11 cellular contexts compared by ENCODE assay signal in the genomic region with DNA sequence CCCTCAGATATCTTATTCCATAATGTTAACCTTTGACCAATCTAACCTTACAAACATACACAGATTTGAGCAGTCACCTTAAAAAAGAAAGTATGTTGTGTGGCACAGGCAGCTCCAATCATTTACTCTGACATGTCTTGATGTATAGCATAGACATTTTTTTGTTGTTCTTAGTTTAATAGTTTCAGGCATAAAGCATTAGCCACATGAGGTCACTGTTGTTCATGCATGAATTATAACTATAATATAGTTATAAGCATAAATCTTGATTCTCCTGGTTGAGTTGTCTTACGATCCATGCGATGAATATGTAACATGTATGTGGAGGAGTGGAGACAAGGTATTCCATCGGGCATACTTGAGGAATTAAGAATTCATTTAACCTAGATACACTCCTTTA. TPM values are rescaled to one million over a fixed set of nuclear protein-coding genes. Genes with fewer than 3 reads are reported as not detected.
DNase-seq lines count a peak whose midpoint lies in the region; ATAC-seq, FAIRE-seq and TF ChIP-seq lines count a peak whose summit lies in the region.
"Had no signal": no experiment of that assay in that cellular context is flagged by ENCODE, and none has a peak within 500 bp of the region (broad histone marks: within the 10 kb centered on the region; RNA-seq: fewer than 3 reads in every experiment).

No MANE protein-coding gene starts in this region.

- H3K9me3 ChIP-seq in liver (ENCODE audit: control insufficient read depth in 4 of 4, low read length in 3 of 4) (no peaks in the 10 kb centered on the region), HepG2 (ENCODE audit: low read length) (no peaks in the 10 kb centered on the region)
- H3K9me3 ChIP-seq: neutrophil had no signal

- H3K79me2 ChIP-seq in HepG2 (ENCODE audit: insufficient read depth, low read length) = no peaks in the 10 kb centered on the region

- TF ChIP-seq POLR2A in HepG2 (IDR thresholded peaks at IDR 0.05; ENCODE audit: insufficient read depth in 1 of 2, low read depth in 2 of 2, low read length in 2 of 2) = no peak

- no peaks in the 10 kb centered on the region for H4K20me1 ChIP-seq in HepG2 (ENCODE audit: insufficient read depth, low read length)

- in situ Hi-C loops in HepG2 (cut with HindIII; ENCODE audit: extremely low pct_ligation_motif_present, low pct_unique_long_range_greater_than_20kb) = no loop called here

- H3K4me2 ChIP-seq in HepG2 (ENCODE audit: low read depth, low read length) = no peak overlapping the region

- H3K27me3 ChIP-seq in liver (ENCODE audit: control insufficient read depth in 4 of 4, insufficient read depth in 4 of 4, low read length in 3 of 4) (no peaks in the 10 kb centered on the region), HepG2 (ENCODE audit: control insufficient read depth in 1 of 2, insufficient read depth in 2 of 2, low read length in 2 of 2) (no peaks in the 10 kb centered on the region; a peak in 1 of 5 replicates)
- H3K27me3 ChIP-seq: neutrophil had no signal

- intact Hi-C loops in HepG2 (cut with micrococcal nuclease; ENCODE audit: unreplicated experiment) = no loop called here

- ATAC-seq in HepG2 = no peak

- no peak overlapping the region for H3K4me3 Mint-ChIP-seq in type B pancreatic cell
- H3K4me3 Mint-ChIP-seq: activated CD4-positive, alpha-beta T cell treated with anti-CD3 and anti-CD28 coated beads, Interleukin-2, amount 10 ng/mL, durations not matched to agents 24 days and 14 days; CD8-positive, alpha-beta memory T cell had no signal

- H3K27me3 Mint-ChIP-seq in type B pancreatic cell = peaks cover 14% of the 10 kb centered on the region
- H3K27me3 Mint-ChIP-seq: activated CD4-positive, alpha-beta T cell treated with anti-CD3 and anti-CD28 coated beads, Interleukin-2, amount 10 ng/mL, durations not matched to agents 24 days and 14 days had no signal

- 65% methylated on average over 3 of the region's 3 CpGs for WGBS in liver
- 39% methylated on average over 3 of the region's 3 CpGs for WGBS in HepG2 (ENCODE audit: low lambda C conversion rate)

- DNase-seq in HepG2 (ENCODE audit: low spot score) (no peak), NCI-H446 treated with DMSO at 0.1 percent for 48 hours (lab: John Stamatoyannopoulos, UW) (peak; percentile 6), choroid plexus epithelial cell (ENCODE audit: low read depth) (peak; percentile 71), type B pancreatic cell (ENCODE audit: extremely low spot score, unreplicated experiment) (no peak), dedifferentiated amniotic fluid mesenchymal stem cell (ENCODE audit: extremely low spot score) (no peak)
- DNase-seq in stimulated activated CD4-positive, alpha-beta T cell treated with anti-CD3 and anti-CD28 coated beads, Interleukin-12 subunit alpha, Interleukin-12 subunit beta, amount 100 ng/mL, for 4 hours = no peak
- no peak for DNase-seq in activated CD4-positive, alpha-beta T cell treated with anti-CD3 and anti-CD28 coated beads for 48 hours
- DNase-seq: activated CD4-positive, alpha-beta T cell treated with anti-CD3 and anti-CD28 coated beads, Interleukin-2, amount 10 ng/mL, durations not matched to agents 24 days and 14 days; CD8-positive, alpha-beta memory T cell had no signal

- no peak for TF ChIP-seq CTCF in liver (IDR thresholded peaks at IDR 0.05; ENCODE audit: low read depth, low read length, missing input control)
- TF ChIP-seq CTCF in HepG2 (CRISPR knock-in tag; IDR thresholded peaks at IDR 0.05) = no peak
- peak; percentile 59 for TF ChIP-seq CTCF in choroid plexus epithelial cell (conservative IDR thresholded peaks at IDR 0.05; ENCODE audit: low read depth, low read length)
- TF ChIP-seq CTCF in type B pancreatic cell (conservative IDR thresholded peaks at IDR 0.05) = peak; percentile 23

- BruUV-seq in HepG2 (replicated peaks; lab: Mats Ljungman, UMichigan) = no TSS peak

- H3K9me3 Mint-ChIP-seq in type B pancreatic cell = no peaks in the 10 kb centered on the region
- H3K9me3 Mint-ChIP-seq: activated CD4-positive, alpha-beta T cell treated with anti-CD3 and anti-CD28 coated beads, Interleukin-2, amount 10 ng/mL, durations not matched to agents 24 days and 14 days had no signal

- no peak overlapping the region for H3K27ac ChIP-seq in liver (ENCODE audit: low read depth in 1 of 2, low read length in 2 of 2)
- H3K27ac ChIP-seq in HepG2 (ENCODE audit: extremely low read length, insufficient read depth, low read length) = no peak overlapping the region
- H3K27ac ChIP-seq: neutrophil had no signal

- no peak overlapping the region for H3K27ac Mint-ChIP-seq in type B pancreatic cell
- H3K27ac Mint-ChIP-seq: activated CD4-positive, alpha-beta T cell treated with anti-CD3 and anti-CD28 coated beads, Interleukin-2, amount 10 ng/mL, durations not matched to agents 24 days and 14 days; CD8-positive, alpha-beta memory T cell had no signal

- H3K36me3 Mint-ChIP-seq in type B pancreatic cell = no peaks in the 10 kb centered on the region
- H3K36me3 Mint-ChIP-seq: CD8-positive, alpha-beta memory T cell had no signal

- POLR2A ChIA-PET in HepG2 (lab: Yijun Ruan, JAX) = no interaction called here

- H3K9ac ChIP-seq in liver (ENCODE audit: low read depth in 1 of 2, low read length in 2 of 2) (no peak overlapping the region), HepG2 (ENCODE audit: insufficient read depth, low read depth, low read length) (no peak overlapping the region)

- TF ChIP-seq RAD21 in liver (IDR thresholded peaks at IDR 0.05) (peak; percentile 14 to 43), HepG2 (CRISPR knock-in tag; IDR thresholded peaks at IDR 0.05) (no peak)

- H3K36me3 ChIP-seq in liver (ENCODE audit: control insufficient read depth in 4 of 4, insufficient read depth in 3 of 4, low read depth in 1 of 4, low read length in 3 of 4) (no peaks in the 10 kb centered on the region), HepG2 (replicated peaks in 1 of 2; ENCODE audit: control insufficient read depth in 1 of 2, insufficient read depth in 2 of 2, low read length in 2 of 2) (no peaks in the 10 kb centered on the region)
- H3K36me3 ChIP-seq: neutrophil had no signal

- CTCF ChIA-PET in HepG2 (lab: Yijun Ruan, JAX; ENCODE audit: low intra/inter-chr PET ratio, low total read pairs) = no interaction called here

- H3K4me1 ChIP-seq in liver (ENCODE audit: control insufficient read depth in 4 of 4, insufficient read depth in 4 of 4, low read length in 3 of 4) (no peaks in the 10 kb centered on the region), HepG2 (ENCODE audit: insufficient read depth, low read length) (no peaks in the 10 kb centered on the region)

- H3K4me3 ChIP-seq in liver (ENCODE audit: low read depth in 1 of 3, low read length in 3 of 3) (no peak overlapping the region), HepG2 (replicated peaks in 1 of 3; ENCODE audit: insufficient read depth in 1 of 3, low read depth in 2 of 3, low read length in 3 of 3) (no peak overlapping the region), choroid plexus epithelial cell (ENCODE audit: low read depth, low read length) (no peak overlapping the region)

- TF ChIP-seq EP300 in HepG2 (IDR thresholded peaks at IDR 0.05; ENCODE audit: low read depth in 2 of 2, low read length in 2 of 2) (no peak), HepG2 (CRISPR knock-in tag; IDR thresholded peaks at IDR 0.05; ENCODE audit: borderline replicate concordance) (no peak)

- FAIRE-seq in HepG2 (lab: Jason Lieb, UNC) = no peak

- H3K4me1 Mint-ChIP-seq in type B pancreatic cell (ENCODE audit: unreplicated experiment) = no peaks in the 10 kb centered on the region
- H3K4me1 Mint-ChIP-seq: activated CD4-positive, alpha-beta T cell treated with anti-CD3 and anti-CD28 coated beads, Interleukin-2, amount 10 ng/mL, durations not matched to agents 24 days and 14 days; CD8-positive, alpha-beta memory T cell had no signal

- H2AFZ ChIP-seq in HepG2 (ENCODE audit: low read length) = no peak overlapping the region

TF ChIP-seq in liver, 16 proteins besides CTCF, POLR2A, EP300 and RAD21 (continues in another document):
- TF ChIP-seq, protein P1, sequence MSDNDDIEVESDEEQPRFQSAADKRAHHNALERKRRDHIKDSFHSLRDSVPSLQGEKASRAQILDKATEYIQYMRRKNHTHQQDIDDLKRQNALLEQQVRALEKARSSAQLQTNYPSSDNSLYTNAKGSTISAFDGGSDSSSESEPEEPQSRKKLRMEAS (IDR thresholded peaks at IDR 0.05) = no peak
- no peak for TF ChIP-seq SP1 (IDR thresholded peaks at IDR 0.05)
- no peak for TF ChIP-seq RXRA (IDR thresholded peaks at IDR 0.05)

TF ChIP-seq in HepG2, 621 proteins besides CTCF, POLR2A, EP300 and RAD21 (continues in another document):
- TF ChIP-seq ZNF430 (CRISPR knock-in tag; IDR thresholded peaks at IDR 0.05) = no peak

RNA-seq across cellular contexts. Expression of gene NKAIN2, which starts 26.1 kb away (rescaled TPM):
- total RNA-seq in liver = under 1 TPM in 1 of 2 donors, not detected in 1; 0.14 TPM
- polyA plus RNA-seq in liver = under 1 TPM in 1 of 2 donors, not detected in 1; 0.05 TPM
- not detected in 2 replicates for total RNA-seq in HepG2 (2016; rRNA removed; fragmentation: Illumina TruSeq; extraction: Trizol)
- total RNA-seq in HepG2 (2016; cell fraction: cytosol; rRNA removed; fragmentation: Illumina TruSeq; extraction: Trizol; ENCODE audit: low read depth) = not detected in 2 replicates
- 0.04 TPM in 1 of 2 replicates, not detected in the other for total RNA-seq in HepG2 (2016; cell fraction: insoluble cytoplasmic fraction; rRNA removed; fragmentation: Illumina TruSeq; extraction: Trizol)
- not detected in 2 replicates for total RNA-seq in HepG2 (2016; cell fraction: membrane; rRNA removed; fragmentation: Illumina TruSeq; extraction: Trizol)
- total RNA-seq in HepG2 (2016; cell fraction: nucleus; rRNA removed; fragmentation: Illumina TruSeq; extraction: Trizol) = not detected in 2 replicates
- polyA plus RNA-seq in HepG2 (2011; rRNA removed) = not detected in 2 replicates
- not detected in 2 replicates for polyA plus RNA-seq in HepG2 (2011; cell fraction: cytosol; rRNA removed)
- 0.11 TPM in 1 of 2 replicates, not detected in the other for polyA plus RNA-seq in HepG2 (2011; cell fraction: nucleus; rRNA removed)
- 0.05 and 0.07 TPM in 2 replicates for polyA plus RNA-seq in HepG2 (2012)
- polyA plus RNA-seq in HepG2 (2016; cell fraction: cytosol; fragmentation: Illumina TruSeq; extraction: Trizol; ENCODE audit: low read depth) = not detected in 2 replicates
- 0.23 TPM in 1 of 2 replicates, not detected in the other for polyA plus RNA-seq in HepG2 (2016; cell fraction: insoluble cytoplasmic fraction; fragmentation: Illumina TruSeq; extraction: Trizol; ENCODE audit: low read depth)
- polyA plus RNA-seq in HepG2 (2016; cell fraction: membrane; fragmentation: Illumina TruSeq; extraction: Trizol; ENCODE audit: low read depth) = 0.06 TPM in 1 of 2 replicates, not detected in the other
- not detected in 2 replicates for polyA plus RNA-seq in HepG2 (2016; cell fraction: nucleus; fragmentation: Illumina TruSeq; extraction: Trizol; ENCODE audit: insufficient read depth, low read depth)
- not detected in 2 replicates for polyA minus RNA-seq in HepG2 (2011; rRNA and poly(A)+ RNA removed; ENCODE audit: low replicate concordance)
- not detected in 2 replicates for polyA minus RNA-seq in HepG2 (2011; cell fraction: cytosol; rRNA and poly(A)+ RNA removed)
- polyA minus RNA-seq in HepG2 (2011; cell fraction: nucleus; rRNA and poly(A)+ RNA removed) = 0.25 and 0.39 TPM in 2 replicates
- 0.81 and 1.7 TPM in 2 replicates for total RNA-seq in type B pancreatic cell (ENCODE audit: low replicate concordance)
- total RNA-seq: activated CD4-positive, alpha-beta T cell treated with anti-CD3 and anti-CD28 coated beads, Interleukin-2, amount 10 ng/mL, durations not matched to agents 24 days and 14 days; CD8-positive, alpha-beta memory T cell had no signal
- polyA plus RNA-seq: CD8-positive, alpha-beta memory T cell had no signal

Comparison
In these comparisons a context has a peak if more than half of its experiments do, and no peak if none do; other contexts are left out.
1. CTCF ChIP-seq: peak in choroid plexus epithelial cell (single experiment) and type B pancreatic cell (single experiment); none in liver (single experiment) and HepG2 (single experiment).
2. DNase-seq: peak in NCI-H446 treated with DMSO at 0.1 percent for 48 hours (single experiment) and choroid plexus epithelial cell (single experiment); none in HepG2 (single experiment), type B pancreatic cell (single experiment), stimulated activated CD4-positive, alpha-beta T cell treated with anti-CD3 and anti-CD28 coated beads, Interleukin-12 subunit alpha, Interleukin-12 subunit beta, amount 100 ng/mL, for 4 hours (single experiment), activated CD4-positive, alpha-beta T cell treated with anti-CD3 and anti-CD28 coated beads for 48 hours (single experiment) and dedifferentiated amniotic fluid mesenchymal stem cell (single experiment).